ENCODE assay signal across 10 cellular contexts in the genomic region with DNA sequence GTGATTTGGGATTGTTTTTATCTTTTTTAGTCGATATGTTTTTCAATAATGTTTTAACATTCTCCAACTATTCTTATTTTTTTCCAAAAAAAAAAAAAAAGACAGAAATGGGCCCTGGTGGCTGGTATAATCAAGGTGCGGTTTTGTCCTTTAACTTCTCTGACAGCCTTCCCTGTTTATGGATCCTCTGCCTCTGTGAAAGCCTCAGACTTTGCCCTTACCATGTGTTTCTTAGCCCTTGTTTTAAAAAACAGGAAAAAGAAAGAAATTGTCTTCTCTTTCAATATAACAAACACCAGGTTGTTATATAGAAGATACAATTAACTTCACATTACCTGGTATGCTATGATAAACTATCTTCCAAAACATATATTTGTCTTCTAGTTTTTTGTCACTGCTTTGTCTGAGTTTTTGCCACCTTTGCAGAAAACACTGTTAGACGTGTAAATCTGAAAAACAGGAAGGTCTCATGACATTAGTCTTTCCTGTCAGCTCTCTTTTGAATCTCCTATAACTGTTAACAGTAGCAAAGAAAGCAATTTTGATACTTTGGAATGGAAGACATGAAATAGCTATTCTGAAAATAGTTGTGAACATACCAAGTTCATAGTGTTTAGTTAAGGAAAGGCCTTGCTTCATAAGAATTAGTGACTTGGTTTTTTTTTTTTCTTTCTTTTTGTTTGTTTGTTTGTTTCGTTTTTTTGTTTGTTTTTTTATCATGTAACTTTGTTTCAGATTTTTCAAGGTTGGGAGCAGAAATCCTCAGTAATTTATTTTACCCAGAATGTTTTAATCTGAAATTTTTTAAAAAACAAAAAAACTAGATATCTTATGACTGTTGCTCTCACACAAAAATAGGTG. TPM values are rescaled to one million over a fixed set of nuclear protein-coding genes. Genes with fewer than 3 reads are reported as not detected.
DNase-seq lines count a peak whose midpoint lies in the region; ATAC-seq, FAIRE-seq and TF ChIP-seq lines count a peak whose summit lies in the region.
"Had no signal": no experiment of that assay in that cellular context is flagged by ENCODE, and none has a peak within 500 bp of the region (broad histone marks: within the 10 kb centered on the region; RNA-seq: fewer than 3 reads in every experiment).

No MANE protein-coding gene starts in this region.

- no peak for TF ChIP-seq CTCF in endothelial cell (IDR thresholded peaks at IDR 0.05; ENCODE audit: unreplicated experiment)

- no peaks in the 10 kb centered on the region for H3K27me3 ChIP-seq in skeletal muscle tissue (ENCODE audit: control insufficient read depth in 3 of 3, insufficient read depth in 3 of 3, low read length in 3 of 3)
- no peaks in the 10 kb centered on the region for H3K27me3 ChIP-seq in SJCRH30

- no peaks in the 10 kb centered on the region for H3K27me3 Mint-ChIP-seq in T-cell
- peaks cover 4% of the 10 kb centered on the region for H3K27me3 Mint-ChIP-seq in endothelial cell (ENCODE audit: unreplicated experiment)

- H3K27ac ChIP-seq in skeletal muscle tissue (ENCODE audit: low read depth, low read length) (peak overlapping the region; percentile 33), SJCRH30 (no peak overlapping the region)

- H3K27ac Mint-ChIP-seq in T-cell (peak overlapping the region; percentile 93 to 95), endothelial cell (ENCODE audit: unreplicated experiment) (peak overlapping the region; percentile 96)

- POLR2A ChIA-PET in T-cell (lab: Charles Lee), result interaction anchor here (0.6 to 5.9 kb wide), 10 partner anchors 12 to 1155 kb away, joined by 3 to 58 read pairs (median 4); a partner anchor contains a TSS

- CTCF ChIA-PET in T-cell (lab: Charles Lee), result interaction anchor here (0.6 to 2.3 kb wide), 15 partner anchors 12 to 196 kb away, joined by 3 to 12 read pairs (median 3); a partner anchor contains a TSS

- H3K9ac ChIP-seq in skeletal muscle tissue (ENCODE audit: low read depth in 1 of 3, low read length in 3 of 3), result no peak overlapping the region

- H3K9me3 ChIP-seq in skeletal muscle tissue (ENCODE audit: control insufficient read depth in 3 of 3, low read length in 3 of 3), result no peaks in the 10 kb centered on the region
- no peaks in the 10 kb centered on the region for H3K9me3 ChIP-seq in SJCRH30 (replicated peaks)

- H3K36me3 ChIP-seq in skeletal muscle tissue (ENCODE audit: control insufficient read depth in 3 of 3, insufficient read depth in 3 of 3, low read length in 3 of 3), result peaks cover 0 to 3% (median 0%) of the 10 kb centered on the region in 3 donors
- no peaks in the 10 kb centered on the region for H3K36me3 ChIP-seq in SJCRH30

- FAIRE-seq in H54 (lab: Jason Lieb, UNC), result peak; percentile 38

- H3K4me1 ChIP-seq in skeletal muscle tissue (ENCODE audit: control insufficient read depth in 3 of 3, insufficient read depth in 3 of 3, low read length in 3 of 3), result peaks cover 5 to 14% (median 7%) of the 10 kb centered on the region in 3 donors
- H3K4me1 ChIP-seq in SJCRH30, result peaks cover 31% of the 10 kb centered on the region

- ATAC-seq in T-cell (replicated peaks in 1 of 4), result peak; percentile 19 to 33 (median 23)
- ATAC-seq in HG02981 (IDR thresholded peaks at IDR 0.05; ENCODE audit: unreplicated experiment), result no peak

- peaks cover 84 to 88% (median 85%) of the 10 kb centered on the region in 3 donors for H3K4me1 Mint-ChIP-seq in T-cell
- H3K4me1 Mint-ChIP-seq in endothelial cell (ENCODE audit: unreplicated experiment), result peaks cover 48% of the 10 kb centered on the region

- no peak for TF ChIP-seq POLR2A in H54 (IDR thresholded peaks at IDR 0.05; ENCODE audit: low read depth, low read length)
- no peak for TF ChIP-seq POLR2A in erythroblast (IDR thresholded peaks at IDR 0.05; ENCODE audit: low read length)

- H3K9me3 Mint-ChIP-seq in T-cell (no peaks in the 10 kb centered on the region), endothelial cell (ENCODE audit: unreplicated experiment) (no peaks in the 10 kb centered on the region)
- H3K9me3 Mint-ChIP-seq: neural crest cell had no signal

- peak overlapping the region; percentile 70 to 75 (median 74) for H3K4me3 Mint-ChIP-seq in T-cell
- no peak overlapping the region for H3K4me3 Mint-ChIP-seq in endothelial cell (ENCODE audit: unreplicated experiment)
- H3K4me3 Mint-ChIP-seq: neural crest cell had no signal

- H3K4me3 ChIP-seq in skeletal muscle tissue (ENCODE audit: low read length in 3 of 3) (no peak overlapping the region), SJCRH30 (no peak overlapping the region)

- H3K36me3 Mint-ChIP-seq in T-cell, result peaks cover 23% of the 10 kb centered on the region
- no peaks in the 10 kb centered on the region for H3K36me3 Mint-ChIP-seq in endothelial cell (ENCODE audit: low read depth, unreplicated experiment)

- DNase-seq in H54 (ENCODE audit: insufficient read length, low spot score) (no peak), T-cell (peak in 2 of 34 experiments; percentile 5 to 7), endothelial cell (ENCODE audit: low spot score) (no peak), ureter (ENCODE audit: low spot score) (no peak), erythroblast (lab: John Stamatoyannopoulos, UW) (no peak), SJCRH30 (no peak)
- DNase-seq: NCI-H1105 treated with DMSO at 0.1 percent for 48 hours had no signal

RNA-seq across cellular contexts. Expression of a gene that starts 31.7 kb away (rescaled TPM):
- total RNA-seq in T-cell, result 10 to 100 TPM; 60.3 to 91.7 (median 75.8) TPM
- total RNA-seq in endothelial cell (ENCODE audit: unreplicated experiment), result 95.0 TPM
- 136 TPM for total RNA-seq in skeletal muscle tissue
- 54.1 TPM for total RNA-seq in ureter
- 439 and 441 TPM in 2 replicates for total RNA-seq in SJCRH30 (2014; rRNA removed; shearing (Covaris generic))

RNA-seq across cellular contexts. Expression of a gene that starts 55.1 kb away (rescaled TPM):
- 10 to 100 TPM; 14.3 to 28.8 (median 25.8) TPM for total RNA-seq in T-cell
- total RNA-seq in endothelial cell (ENCODE audit: unreplicated experiment), result 41.5 TPM
- 30.3 TPM for total RNA-seq in skeletal muscle tissue
- total RNA-seq in ureter, result 39.8 TPM
- total RNA-seq in SJCRH30 (2014; rRNA removed; shearing (Covaris generic)), result 31.6 and 34.0 TPM in 2 replicates
